In genomic region chr11:92791886-92792285, GRCh38 we compare ENCODE assay signal across 10 cellular contexts.
"Had no signal": no experiment of that assay in that cellular context is flagged by ENCODE, and none has a peak within 500 bp of the region (broad histone marks: within the 10 kb centered on the region; RNA-seq: fewer than 3 reads in every experiment).

No MANE protein-coding gene starts in this region.

- FAIRE-seq: H54 had no signal

- H3K9me3 ChIP-seq: HAP-1 had no signal

- H3K4me1 ChIP-seq: HAP-1 had no signal

- H3K9ac ChIP-seq: GM23248 had no signal

- ATAC-seq: HCT116 had no signal

- H3K27ac ChIP-seq: GM23248 had no signal

- DNase-seq: GM23248, GOT3, H7, H9, HCEC 1CT, HFFc6 had no signal

- H3K36me3 ChIP-seq: HAP-1 had no signal

- H3K4me3 ChIP-seq: GM23248, GM23338, HAP-1 had no signal

- H2AFZ ChIP-seq: GM23248, GM23338 had no signal
